Comparison of ENCODE assay signal across 23 cellular contexts in genomic region chr11:27372159-27372558, GRCh38.
"Had no signal": no experiment of that assay in that cellular context is flagged by ENCODE, and none has a peak within 500 bp of the region (broad histone marks: within the 10 kb centered on the region; RNA-seq: fewer than 3 reads in every experiment).

No MANE protein-coding gene starts in this region.

- H3K27ac ChIP-seq: dorsolateral prefrontal cortex, gastroesophageal sphincter, parathyroid adenoma, psoas muscle, sigmoid colon, skin epidermis had no signal

- H3K9me3 ChIP-seq: gastroesophageal sphincter, psoas muscle, sigmoid colon had no signal

- H3K4me3 Mint-ChIP-seq: natural killer cell treated with Interleukin-12 subunit alpha and Interleukin-12 subunit beta and Interleukin-15 and Interleukin-18, amount 100 ng/mL, for 72 hours; stimulated activated naive B cell treated with anti-CD40 and anti-IgM and Interleukin-4, amounts not matched to agents 10 μg/mL and 1 μg/mL and 100 μg/mL, for 72 hours had no signal

- H3K4me1 ChIP-seq: gastroesophageal sphincter, parathyroid adenoma, psoas muscle had no signal

- ATAC-seq: esophagus mucosa; gastroesophageal sphincter; left colon; left ventricle myocardium superior; natural killer cell treated with Interleukin-12 subunit alpha and Interleukin-12 subunit beta and Interleukin-15 and Interleukin-18, amount 100 ng/mL, for 72 hours; psoas muscle; stimulated activated naive B cell treated with anti-CD40 and anti-IgM and Interleukin-4, amounts not matched to agents 10 μg/mL and 1 μg/mL and 100 μg/mL, for 72 hours had no signal

- H3K9me3 Mint-ChIP-seq: natural killer cell treated with Interleukin-12 subunit alpha and Interleukin-12 subunit beta and Interleukin-15 and Interleukin-18, amount 100 ng/mL, for 72 hours; stimulated activated naive B cell treated with anti-CD40 and anti-IgM and Interleukin-4, amounts not matched to agents 10 μg/mL and 1 μg/mL and 100 μg/mL, for 72 hours had no signal

- H3K4me3 ChIP-seq: dorsolateral prefrontal cortex, gastroesophageal sphincter, lung, psoas muscle, sigmoid colon, skin epidermis had no signal

- H3K36me3 Mint-ChIP-seq: natural killer cell treated with Interleukin-12 subunit alpha and Interleukin-12 subunit beta and Interleukin-15 and Interleukin-18, amount 100 ng/mL, for 72 hours; stimulated activated naive B cell treated with anti-CD40 and anti-IgM and Interleukin-4, amounts not matched to agents 10 μg/mL and 1 μg/mL and 100 μg/mL, for 72 hours had no signal

- H3K27me3 ChIP-seq: dorsolateral prefrontal cortex, gastroesophageal sphincter, sigmoid colon had no signal

- H3K27me3 Mint-ChIP-seq: stimulated activated naive B cell treated with anti-CD40 and anti-IgM and Interleukin-4, amounts not matched to agents 10 μg/mL and 1 μg/mL and 100 μg/mL, for 72 hours had no signal

- DNase-seq: cortex of kidney; dorsolateral prefrontal cortex; effector CD8-positive, alpha-beta T cell; foreskin fibroblast; glutamatergic neuron; left colon; left ventricle myocardium superior; mesenchymal stem cell; midbrain; occipital lobe; psoas muscle; retina; sigmoid colon; stimulated activated CD4-positive, alpha-beta T cell treated with anti-CD3 and anti-CD28 coated beads, Interleukin-2, amount 100 ng/mL, for 24 hours; stimulated activated CD4-positive, alpha-beta T cell treated with anti-CD3 and anti-CD28 coated beads, Interleukin-4, amount 100 ng/mL, for 4 hours; stimulated activated naive B cell treated with anti-CD40 and anti-IgM and Interleukin-4, amounts not matched to agents 10 μg/mL and 1 μg/mL and 100 μg/mL, for 72 hours; trophoblast cell had no signal

- H3K27ac Mint-ChIP-seq: natural killer cell treated with Interleukin-12 subunit alpha and Interleukin-12 subunit beta and Interleukin-15 and Interleukin-18, amount 100 ng/mL, for 72 hours; stimulated activated naive B cell treated with anti-CD40 and anti-IgM and Interleukin-4, amounts not matched to agents 10 μg/mL and 1 μg/mL and 100 μg/mL, for 72 hours had no signal

- H3K4me1 Mint-ChIP-seq: stimulated activated naive B cell treated with anti-CD40 and anti-IgM and Interleukin-4, amounts not matched to agents 10 μg/mL and 1 μg/mL and 100 μg/mL, for 72 hours had no signal
